ENCODE assay signal across 11 cellular contexts in genomic region chr10:118272090-118272775, GRCh38.
DNase-seq lines count a peak whose midpoint lies in the region; ATAC-seq, FAIRE-seq and TF ChIP-seq lines count a peak whose summit lies in the region.
"Had no signal": no experiment of that assay in that cellular context is flagged by ENCODE, and none has a peak within 500 bp of the region (broad histone marks: within the 10 kb centered on the region; RNA-seq: fewer than 3 reads in every experiment).

No MANE protein-coding gene starts in this region.

- H3K27me3 ChIP-seq in esophagus squamous epithelium (peaks cover 0 to 33% (median 0%) of the 10 kb centered on the region in 4 donors), tibial nerve (no peaks in the 10 kb centered on the region)

- H3K4me3 ChIP-seq in esophagus squamous epithelium = peak overlapping the region in 3 of 4 donors; percentile 12 to 37 (median 26)
- peak overlapping the region in 3 of 4 donors; percentile 10 to 39 (median 16) for H3K4me3 ChIP-seq in tibial nerve
- H3K4me3 ChIP-seq: SJSA1 had no signal

- DNase-seq in LHCN-M2 (ENCODE audit: low read depth) (peak; percentile 6), esophagus squamous epithelium (lab: John Stamatoyannopoulos, UW) (no peak), midbrain (lab: John Stamatoyannopoulos, UW) (peak; percentile 58), tibial nerve (ENCODE audit: low spot score in 2 of 2) (peak in 1 of 2 donors; percentile 18), RCC 7860 (ENCODE audit: low spot score) (no peak), SHP77 treated with DMSO at 0.1 percent for 48 hours (lab: John Stamatoyannopoulos, UW) (no peak)
- DNase-seq in activated naive CD4-positive, alpha-beta T cell treated with anti-CD3 and anti-CD28 coated beads, Interleukin-2, amount 50 U/mL, for 72 hours (ENCODE audit: low spot score in 2 of 2) = no peak
- DNase-seq: activated CD8-positive, alpha-beta T cell treated with anti-CD3 and anti-CD28 coated beads, Interleukin-2, amount 10 ng/mL, durations not matched to agents 7 days and 5 days; kidney glomerular epithelial cell; NCI-H1694 treated with DMSO at 0.1 percent for 48 hours had no signal

- WGBS in esophagus squamous epithelium, 2 donors = 15 to 16% methylated on average over 17 of the region's 17 CpGs
- WGBS in tibial nerve, 2 donors = 5 to 8% methylated on average over 17 of the region's 17 CpGs

- peaks cover 1 to 2% of the 10 kb centered on the region in 2 donors for H3K9me3 Mint-ChIP-seq in activated naive CD4-positive, alpha-beta T cell treated with anti-CD3 and anti-CD28 coated beads, Interleukin-2, amount 50 U/mL, for 72 hours

- H3K36me3 ChIP-seq in esophagus squamous epithelium = no peaks in the 10 kb centered on the region
- no peaks in the 10 kb centered on the region for H3K36me3 ChIP-seq in tibial nerve
- H3K36me3 ChIP-seq: SJSA1 had no signal

- peaks cover 0 to 39% (median 5%) of the 10 kb centered on the region in 3 donors for H3K4me1 ChIP-seq in esophagus squamous epithelium
- peaks cover 0 to 21% (median 2%) of the 10 kb centered on the region in 4 donors for H3K4me1 ChIP-seq in tibial nerve
- H3K4me1 ChIP-seq: SJSA1 had no signal

- H3K27ac Mint-ChIP-seq in activated naive CD4-positive, alpha-beta T cell treated with anti-CD3 and anti-CD28 coated beads, Interleukin-2, amount 50 U/mL, for 72 hours = no peak overlapping the region
- H3K27ac Mint-ChIP-seq: activated CD8-positive, alpha-beta T cell treated with anti-CD3 and anti-CD28 coated beads, Interleukin-2, amount 10 ng/mL, durations not matched to agents 7 days and 5 days had no signal

- TF ChIP-seq POLR2A in esophagus squamous epithelium (IDR thresholded peaks at IDR 0.05) (no peak), tibial nerve (IDR thresholded peaks at IDR 0.05) (no peak)

- peaks cover 0 to 2% (median under 1%) of the 10 kb centered on the region in 3 donors for H3K9me3 ChIP-seq in esophagus squamous epithelium
- peaks cover 0 to under 1% (median 0%) of the 10 kb centered on the region in 4 donors for H3K9me3 ChIP-seq in tibial nerve
- H3K9me3 ChIP-seq: SJSA1 had no signal

- ATAC-seq in activated naive CD4-positive, alpha-beta T cell treated with anti-CD3 and anti-CD28 coated beads, Interleukin-2, amount 50 U/mL, for 72 hours = no peak
- ATAC-seq: activated CD8-positive, alpha-beta T cell treated with anti-CD3 and anti-CD28 coated beads, Interleukin-2, amount 10 ng/mL, durations not matched to agents 7 days and 5 days had no signal

- peaks cover 0 to 2% of the 10 kb centered on the region in 2 donors for H3K36me3 Mint-ChIP-seq in activated naive CD4-positive, alpha-beta T cell treated with anti-CD3 and anti-CD28 coated beads, Interleukin-2, amount 50 U/mL, for 72 hours

- FAIRE-seq in RCC 7860 (lab: Jason Lieb, UNC) = no peak

- H3K27ac ChIP-seq in esophagus squamous epithelium (peak overlapping the region; percentile 7 to 80 (median 53)), tibial nerve (peak overlapping the region in 3 of 4 donors; percentile 17 to 58 (median 38))
- H3K27ac ChIP-seq: SJSA1 had no signal

- TF ChIP-seq EP300 in tibial nerve (IDR thresholded peaks at IDR 0.05) = no peak

- intact Hi-C loops in esophagus squamous epithelium (cut with DNase I) = no loop called here

- TF ChIP-seq CTCF in esophagus squamous epithelium (IDR thresholded peaks at IDR 0.05) (no peak), tibial nerve (IDR thresholded peaks at IDR 0.05) (no peak)

Comparison
In these comparisons a context has a peak if more than half of its experiments do, and no peak if none do; other contexts are left out.
1. DNase-seq: peak in LHCN-M2 (single experiment) and midbrain (single experiment); none in esophagus squamous epithelium (single experiment), activated naive CD4-positive, alpha-beta T cell treated with anti-CD3 and anti-CD28 coated beads, Interleukin-2, amount 50 U/mL, for 72 hours (0 of 2), RCC 7860 (single experiment) and SHP77 treated with DMSO at 0.1 percent for 48 hours (single experiment).